ENCODE assay signal across 9 cellular contexts in the genomic region with DNA sequence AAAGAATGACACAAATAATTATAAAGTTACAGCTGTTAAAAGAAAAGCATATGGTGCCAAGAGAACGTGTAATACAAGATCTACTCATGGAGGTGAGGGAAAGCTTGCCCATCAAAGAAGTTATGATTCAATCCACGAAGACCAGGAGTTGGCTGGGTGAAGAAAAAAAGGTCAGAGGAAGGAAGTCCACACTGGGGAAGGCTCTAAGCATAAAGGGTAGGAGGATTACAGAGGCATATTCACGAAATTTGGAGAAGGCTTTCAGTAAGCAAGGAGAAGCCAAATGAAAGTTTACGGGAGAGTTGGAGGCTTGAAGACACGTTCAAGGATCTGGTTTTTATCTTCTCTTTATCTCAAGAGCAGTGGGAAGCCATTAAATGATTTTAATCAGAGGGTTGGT. TPM values are rescaled to one million over a fixed set of nuclear protein-coding genes. Genes with fewer than 3 reads are reported as not detected.
A peak's percentile ranks its signal among the peaks of the same experiment; 100 is the strongest.
DNase-seq lines count a peak whose midpoint lies in the region; ATAC-seq and TF ChIP-seq lines count a peak whose summit lies in the region.
"Had no signal": no experiment of that assay in that cellular context is flagged by ENCODE, and none has a peak within 500 bp of the region (broad histone marks: within the 10 kb centered on the region; RNA-seq: fewer than 3 reads in every experiment).

No MANE protein-coding gene starts in this region.

- no peak overlapping the region for H2BK15ac ChIP-seq in mesendoderm (replicated peaks; ENCODE audit: low read depth)

- peaks cover 59% of the 10 kb centered on the region for H3K4me1 Mint-ChIP-seq in activated CD8-positive, alpha-beta T cell treated with anti-CD3 and anti-CD28 coated beads, Interleukin-2, amount 10 ng/mL, durations not matched to agents 7 days and 5 days (ENCODE audit: low read depth)

- peaks cover 6% of the 10 kb centered on the region for H3K9me3 Mint-ChIP-seq in activated CD8-positive, alpha-beta T cell treated with anti-CD3 and anti-CD28 coated beads, Interleukin-2, amount 10 ng/mL, durations not matched to agents 7 days and 5 days (ENCODE audit: insufficient read depth)

- no peak overlapping the region for H2BK120ac ChIP-seq in mesendoderm (ENCODE audit: low read depth, low read length)

- TF ChIP-seq CTCF in right atrium auricular region (IDR thresholded peaks at IDR 0.05) (no peak), prostate gland (IDR thresholded peaks at IDR 0.05) (no peak)

- no peak overlapping the region for H4K5ac ChIP-seq in mesendoderm (ENCODE audit: low read length)

- H3K9me3 ChIP-seq in right atrium auricular region: no peaks in the 10 kb centered on the region
- H3K9me3 ChIP-seq in right cardiac atrium (ENCODE audit: control insufficient read depth, low read length): no peaks in the 10 kb centered on the region
- H3K9me3 ChIP-seq in prostate gland: no peaks in the 10 kb centered on the region

- no peak overlapping the region for H3K9ac ChIP-seq in mesendoderm (ENCODE audit: low read length)

- 63% methylated on average over 5 of the region's 5 CpGs for WGBS in right cardiac atrium
- whole genome bisulfite sequencing in mesendoderm (ENCODE audit: extremely low coverage, insufficient coverage, low lambda C conversion rate): no CpG with 5 or more reads among the region's 5 CpGs
- 83% methylated on average over 5 of the region's 5 CpGs for WGBS in prostate gland

- DNase-seq in right atrium auricular region (ENCODE audit: low spot score) (no peak), right cardiac atrium (no peak), mesendoderm (no peak), DMS153 (lab: John Stamatoyannopoulos, UW) (no peak), hepatic stellate cell (ENCODE audit: low spot score) (no peak), prostate gland (ENCODE audit: low spot score) (no peak)
- no peak for DNase-seq in activated CD8-positive, alpha-beta T cell treated with anti-CD3 and anti-CD28 coated beads, Interleukin-2, amount 10 ng/mL, durations not matched to agents 7 days and 5 days
- DNase-seq: activated CD8-positive, alpha-beta memory T cell treated with anti-CD3 and anti-CD28 coated beads, Interleukin-2, amount 50 U/mL, for 48 hours had no signal

- no peak for TF ChIP-seq POLR2A in prostate gland (IDR thresholded peaks at IDR 0.05)

- POLR2A ChIA-PET in activated CD8-positive, alpha-beta T cell treated with anti-CD3 and anti-CD28 coated beads, Interleukin-2, amount 10 ng/mL, durations not matched to agents 7 days and 5 days (lab: Charles Lee): interaction anchor here (0.7 to 1.4 kb wide), 6 partner anchors 12 to 257 kb away, joined by 3 to 6 read pairs (median 3); no protein-coding TSS in a partner anchor

- H3K27ac ChIP-seq in right atrium auricular region: peak overlapping the region; percentile 55 to 99
- no peak overlapping the region for H3K27ac ChIP-seq in right cardiac atrium (ENCODE audit: low read length)
- no peak overlapping the region for H3K27ac ChIP-seq in mesendoderm (ENCODE audit: low read depth, low read length)
- no peak overlapping the region for H3K27ac ChIP-seq in prostate gland

- no peaks in the 10 kb centered on the region for H3K27me3 Mint-ChIP-seq in activated CD8-positive, alpha-beta T cell treated with anti-CD3 and anti-CD28 coated beads, Interleukin-2, amount 10 ng/mL, durations not matched to agents 7 days and 5 days (ENCODE audit: low read depth)

- H3K4me3 ChIP-seq in right atrium auricular region (no peak overlapping the region), right cardiac atrium (ENCODE audit: low read length) (no peak overlapping the region), mesendoderm (ENCODE audit: low read length) (no peak overlapping the region), prostate gland (no peak overlapping the region)

- H4K8ac ChIP-seq in mesendoderm (ENCODE audit: low read depth, low read length): no peak overlapping the region

- H3K4ac ChIP-seq in mesendoderm (ENCODE audit: low read depth, low read length): peak overlapping the region; percentile 68

- H3K27me3 ChIP-seq in right atrium auricular region (no peaks in the 10 kb centered on the region), right cardiac atrium (ENCODE audit: control insufficient read depth, insufficient read depth) (no peaks in the 10 kb centered on the region), mesendoderm (ENCODE audit: insufficient read depth, low read length, poor library complexity) (no peaks in the 10 kb centered on the region), prostate gland (replicated peaks; ENCODE audit: insufficient read depth) (no peaks in the 10 kb centered on the region)

- intact Hi-C loops in right cardiac atrium (cut with DNase I) (loop anchor here in 3 of 4 donors (5.0 to 10.0 kb wide), 4 partner anchors 52 to 80 kb away; no protein-coding TSS in a partner anchor), prostate gland (cut with DNase I) (loop anchor here (10.0 kb wide), 3 partner anchors 90 to 490 kb away; no protein-coding TSS in a partner anchor)

- ATAC-seq in right cardiac atrium: no peak
- ATAC-seq in activated CD8-positive, alpha-beta T cell treated with anti-CD3 and anti-CD28 coated beads, Interleukin-2, amount 10 ng/mL, durations not matched to agents 7 days and 5 days: no peak
- ATAC-seq in GM19452 (IDR thresholded peaks at IDR 0.05; ENCODE audit: unreplicated experiment): no peak

- CTCF ChIA-PET in activated CD8-positive, alpha-beta T cell treated with anti-CD3 and anti-CD28 coated beads, Interleukin-2, amount 10 ng/mL, durations not matched to agents 7 days and 5 days (lab: Charles Lee): interaction anchor here (0.7 to 2.5 kb wide), 6 partner anchors 8 to 406 kb away, joined by 3 to 7 read pairs (median 4); no protein-coding TSS in a partner anchor

- H3K4me1 ChIP-seq in right atrium auricular region: peaks cover 0 to 23% of the 10 kb centered on the region in 2 donors
- H3K4me1 ChIP-seq in right cardiac atrium (ENCODE audit: control insufficient read depth, insufficient read depth, low read length): no peaks in the 10 kb centered on the region
- H3K4me1 ChIP-seq in mesendoderm (ENCODE audit: control insufficient read depth, low read depth, low read length): no peaks in the 10 kb centered on the region
- no peaks in the 10 kb centered on the region for H3K4me1 ChIP-seq in prostate gland (replicated peaks)

- peak overlapping the region; percentile 93 for H3K27ac Mint-ChIP-seq in activated CD8-positive, alpha-beta T cell treated with anti-CD3 and anti-CD28 coated beads, Interleukin-2, amount 10 ng/mL, durations not matched to agents 7 days and 5 days

- peaks cover 9% of the 10 kb centered on the region for H3K79me2 ChIP-seq in mesendoderm (ENCODE audit: control insufficient read depth, insufficient read depth, low read length)

- H2BK5ac ChIP-seq in mesendoderm (ENCODE audit: low read length): no peak overlapping the region

- peaks cover 31% of the 10 kb centered on the region for H3K36me3 Mint-ChIP-seq in activated CD8-positive, alpha-beta T cell treated with anti-CD3 and anti-CD28 coated beads, Interleukin-2, amount 10 ng/mL, durations not matched to agents 7 days and 5 days (ENCODE audit: low read depth)

- no peak overlapping the region for H3K18ac ChIP-seq in mesendoderm (ENCODE audit: low read length)

- peaks cover 2% of the 10 kb centered on the region for H3K79me1 ChIP-seq in mesendoderm (ENCODE audit: low read length)

- H3K36me3 ChIP-seq in right atrium auricular region (no peaks in the 10 kb centered on the region), mesendoderm (ENCODE audit: control insufficient read depth, insufficient read depth, low read length) (no peaks in the 10 kb centered on the region), prostate gland (no peaks in the 10 kb centered on the region)

- H2AK5ac ChIP-seq in mesendoderm (ENCODE audit: low read length): no peak overlapping the region

- H3K4me3 Mint-ChIP-seq in activated CD8-positive, alpha-beta T cell treated with anti-CD3 and anti-CD28 coated beads, Interleukin-2, amount 10 ng/mL, durations not matched to agents 7 days and 5 days: peak overlapping the region; percentile 92

- no peak overlapping the region for H3K56ac ChIP-seq in mesendoderm (ENCODE audit: low read length)

- H3K23ac ChIP-seq in mesendoderm (ENCODE audit: low read length): no peak overlapping the region

- H3K4me2 ChIP-seq in mesendoderm (ENCODE audit: low read length): no peak overlapping the region

RNA-seq across cellular contexts. Expression of a gene that starts 1.8 kb away (rescaled TPM):
- total RNA-seq in right atrium auricular region: 100 to 1,000 TPM; 205 to 210 TPM
- total RNA-seq in right cardiac atrium: 100 to 1,000 TPM; 196 to 255 (median 212) TPM
- polyA plus RNA-seq in right cardiac atrium: 77.7 TPM
- 10 to 100 TPM; 62.7 to 64.5 TPM for total RNA-seq in activated CD8-positive, alpha-beta T cell treated with anti-CD3 and anti-CD28 coated beads, Interleukin-2, amount 10 ng/mL, durations not matched to agents 7 days and 5 days
- polyA plus RNA-seq in mesendoderm (2013, experiment 1 of 2): 2.6 TPM
- 2.6 TPM for polyA plus RNA-seq in mesendoderm (2013, experiment 2 of 2)
- 10 to 100 TPM; 53.0 to 69.6 TPM for total RNA-seq in prostate gland

Comparison
In these comparisons a context has a peak if more than half of its experiments do, and no peak if none do; other contexts are left out.
1. H3K27ac ChIP-seq: peak in right atrium auricular region (2 of 2); none in right cardiac atrium (single experiment), mesendoderm (single experiment) and prostate gland (0 of 2).